Comparison of ENCODE assay signal across 33 cellular contexts in the genomic region with DNA sequence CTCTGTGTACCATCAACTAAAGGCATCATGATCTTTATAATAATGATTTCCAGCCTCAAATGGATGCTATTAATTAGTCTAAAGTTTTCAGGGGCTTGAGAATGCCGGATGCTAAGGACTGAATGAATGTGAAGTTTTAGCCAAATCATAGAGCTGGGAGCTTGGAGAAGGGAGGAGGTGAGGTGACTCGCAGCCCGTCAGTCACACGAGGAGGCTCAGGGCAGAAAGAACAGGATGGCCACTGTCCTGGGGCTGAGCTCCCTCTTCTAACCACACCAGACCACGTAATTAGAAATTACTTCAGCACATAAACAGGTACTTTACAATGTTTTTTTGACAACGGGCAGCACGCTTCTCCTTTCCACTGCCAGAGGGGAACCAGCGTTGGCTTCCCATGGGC.
"Had no signal": no experiment of that assay in that cellular context is flagged by ENCODE, and none has a peak within 500 bp of the region (broad histone marks: within the 10 kb centered on the region; RNA-seq: fewer than 3 reads in every experiment).

No MANE protein-coding gene starts in this region.

- H3K9me3 ChIP-seq: ascending aorta had no signal

- H3K36me3 ChIP-seq: ascending aorta, cardiac muscle cell had no signal

- H3K4me1 ChIP-seq: ascending aorta had no signal

- DNase-seq: activated B cell treated with CpG ODN at 0.5 μM for 24 hours; activated CD4-positive, alpha-beta T cell treated with anti-CD3 and anti-CD28 coated beads for 48 hours; activated CD4-positive, alpha-beta T cell treated with anti-CD3 and anti-CD28 coated beads, Interleukin-2, amount 50 U/mL, for 4 hours; activated CD4-positive, CD25-positive, alpha-beta regulatory T cell treated with anti-CD3 and anti-CD28 coated beads, Interleukin-2, amount 50 U/mL, for 72 hours; activated CD8-positive, alpha-beta T cell treated with anti-CD3 and anti-CD28 coated beads for 36 hours; activated effector memory CD4-positive, alpha-beta T cell treated with anti-CD3 and anti-CD28 coated beads, Interleukin-2, amount 50 U/mL, for 16 hours; activated naive CD4-positive, alpha-beta T cell; activated naive CD4-positive, alpha-beta T cell treated with anti-CD3 and anti-CD28 coated beads, Interleukin-2, amount 50 U/mL, for 16 hours; activated naive CD8-positive, alpha-beta T cell treated with anti-CD3 and anti-CD28 coated beads, Interleukin-2, amount 10 ng/mL, durations not matched to agents 7 days and 5 days; activated T-cell treated with anti-CD3 and anti-CD28 coated beads, Interleukin-2, amount 50 U/mL, for 1 hour; activated T-cell treated with anti-CD3 and anti-CD28 coated beads, Interleukin-2, amount 50 U/mL, for 72 hours; amygdala; Kasumi-1; KG1; NCI-H1092 treated with DMSO at 0.1 percent for 48 hours; NCI-H1417; NCI-H146; NCI-H187 treated with DMSO at 0.1 percent for 48 hours; NCI-H2081; NCI-H226; NCI-H446 treated with DMSO at 0.1 percent for 48 hours; NCI-H524; NCI-H69; NCI-H82; Right ventricle myocardium superior had no signal

- H3K36me3 Mint-ChIP-seq: activated naive CD8-positive, alpha-beta T cell treated with anti-CD3 and anti-CD28 coated beads, Interleukin-2, amount 10 ng/mL, durations not matched to agents 7 days and 5 days had no signal

- H3K9me3 Mint-ChIP-seq: activated B cell treated with CpG ODN at 0.5 μM for 24 hours; activated naive CD8-positive, alpha-beta T cell treated with anti-CD3 and anti-CD28 coated beads, Interleukin-2, amount 10 ng/mL, durations not matched to agents 7 days and 5 days; T-helper 2 cell treated with Interferon-gamma antibody and Interleukin-4, amounts not matched to agents 5 μg/mL and 100 μg/mL, for 36 hours had no signal

- H3K27me3 Mint-ChIP-seq: activated B cell treated with CpG ODN at 0.5 μM for 24 hours; activated CD8-positive, alpha-beta T cell treated with anti-CD3 and anti-CD28 coated beads for 36 hours; activated naive CD8-positive, alpha-beta T cell treated with anti-CD3 and anti-CD28 coated beads, Interleukin-2, amount 10 ng/mL, durations not matched to agents 7 days and 5 days; activated T-helper 17 cell treated with anti-CD3 and anti-CD28 coated beads, Interleukin-2, amount 50 U/mL, for 72 hours; central memory CD8-positive, alpha-beta T cell had no signal

- H3K4me3 Mint-ChIP-seq: activated B cell treated with CpG ODN at 0.5 μM for 24 hours; activated CD8-positive, alpha-beta T cell treated with anti-CD3 and anti-CD28 coated beads for 36 hours; activated naive CD8-positive, alpha-beta T cell treated with anti-CD3 and anti-CD28 coated beads, Interleukin-2, amount 10 ng/mL, durations not matched to agents 7 days and 5 days; activated T-cell treated with anti-CD3 and anti-CD28 coated beads, Interleukin-2, amount 50 U/mL, for 72 hours; activated T-helper 17 cell treated with anti-CD3 and anti-CD28 coated beads, Interleukin-2, amount 50 U/mL, for 72 hours; central memory CD8-positive, alpha-beta T cell; T-helper 1 cell treated with Interleukin-12 subunit alpha and Interleukin-12 subunit beta and Interleukin-4 antibody, amounts not matched to agents 30 μg/mL and 1 μg/mL, for 36 hours; T-helper 2 cell treated with Interferon-gamma antibody and Interleukin-4, amounts not matched to agents 5 μg/mL and 100 μg/mL, for 36 hours had no signal

- H3K27ac ChIP-seq: ascending aorta, cardiac muscle cell, VCaP had no signal

- H3K4me1 Mint-ChIP-seq: activated B cell treated with CpG ODN at 0.5 μM for 24 hours; activated naive CD8-positive, alpha-beta T cell treated with anti-CD3 and anti-CD28 coated beads, Interleukin-2, amount 10 ng/mL, durations not matched to agents 7 days and 5 days; activated T-helper 17 cell treated with anti-CD3 and anti-CD28 coated beads, Interleukin-2, amount 50 U/mL, for 72 hours; central memory CD8-positive, alpha-beta T cell had no signal

- FAIRE-seq: TTC549 had no signal

- H3K4me3 ChIP-seq: ascending aorta, cardiac muscle cell had no signal

- ATAC-seq: activated CD8-positive, alpha-beta T cell treated with anti-CD3 and anti-CD28 coated beads for 36 hours; activated T-cell treated with anti-CD3 and anti-CD28 coated beads, Interleukin-2, amount 50 U/mL, for 72 hours; activated T-helper 17 cell treated with anti-CD3 and anti-CD28 coated beads, Interleukin-2, amount 50 U/mL, for 72 hours had no signal

- H3K27ac Mint-ChIP-seq: activated B cell treated with CpG ODN at 0.5 μM for 24 hours; activated CD8-positive, alpha-beta T cell treated with anti-CD3 and anti-CD28 coated beads for 36 hours; activated naive CD8-positive, alpha-beta T cell treated with anti-CD3 and anti-CD28 coated beads, Interleukin-2, amount 10 ng/mL, durations not matched to agents 7 days and 5 days; activated T-cell treated with anti-CD3 and anti-CD28 coated beads, Interleukin-2, amount 50 U/mL, for 72 hours; activated T-helper 17 cell treated with anti-CD3 and anti-CD28 coated beads, Interleukin-2, amount 50 U/mL, for 72 hours; T-helper 1 cell treated with Interleukin-12 subunit alpha and Interleukin-12 subunit beta and Interleukin-4 antibody, amounts not matched to agents 30 μg/mL and 1 μg/mL, for 36 hours; T-helper 2 cell treated with Interferon-gamma antibody and Interleukin-4, amounts not matched to agents 5 μg/mL and 100 μg/mL, for 36 hours had no signal

- H3K27me3 ChIP-seq: ascending aorta, cardiac muscle cell had no signal
